In genomic region chr2:119517433-119517832, GRCh38 we compare ENCODE assay signal across 10 cellular contexts. TPM values are rescaled to one million over a fixed set of nuclear protein-coding genes. Genes with fewer than 3 reads are reported as not detected.
A peak's percentile ranks its signal among the peaks of the same experiment; 100 is the strongest.
DNase-seq lines count a peak whose midpoint lies in the region; ATAC-seq and TF ChIP-seq lines count a peak whose summit lies in the region.
"Had no signal": no experiment of that assay in that cellular context is flagged by ENCODE, and none has a peak within 500 bp of the region (broad histone marks: within the 10 kb centered on the region; RNA-seq: fewer than 3 reads in every experiment).

No MANE protein-coding gene starts in this region.

- H3K4me2 ChIP-seq in SK-N-SH (no peak overlapping the region), mammary epithelial cell (ENCODE audit: insufficient read depth, low read depth, low read length) (no peak overlapping the region)

- H3K27ac Mint-ChIP-seq in type B pancreatic cell, result no peak overlapping the region
- H3K27ac Mint-ChIP-seq: CD8-positive, alpha-beta memory T cell; dendritic cell treated with granulocyte-macrophage colony-stimulating factor and Interleukin-4, amounts not matched to agents 40 ng/mL and 50 ng/mL, for 4 days had no signal

- TF ChIP-seq RAD21 in SK-N-SH (IDR thresholded peaks at IDR 0.05; ENCODE audit: low read length), result peak; percentile 54

- CTCF ChIA-PET in SK-N-SH (lab: Yijun Ruan, JAX), result interaction anchor here (0.6 to 2.0 kb wide), 16 partner anchors 12 to 139 kb away, joined by 3 to 5 read pairs (median 3); partner anchors contain the start of gene TMEM37
- CTCF ChIA-PET in mammary epithelial cell (lab: Charles Lee; ENCODE audit: low non-redundant PET), result interaction anchor here (0.6 kb wide), 1 partner anchor 61 kb away, joined by 3 read pairs; no protein-coding TSS in a partner anchor

- H3K27me3 Mint-ChIP-seq in type B pancreatic cell, result peaks cover 47% of the 10 kb centered on the region

- WGBS in SK-N-SH (ENCODE audit: low lambda C conversion rate), result 33% methylated on average over 7 of the region's 7 CpGs
- WGBS in mammary epithelial cell (ENCODE audit: low coverage, missing lambda C conversion rate), result 15% methylated on average over 7 of the region's 7 CpGs

- H3K4me1 Mint-ChIP-seq in type B pancreatic cell (ENCODE audit: unreplicated experiment), result peaks cover 4% of the 10 kb centered on the region
- H3K4me1 Mint-ChIP-seq: CD8-positive, alpha-beta memory T cell had no signal

- POLR2A ChIA-PET in SK-N-SH (lab: Yijun Ruan, JAX), result no interaction called here

- dilution Hi-C loops in mammary epithelial cell (cut with HindIII; ENCODE audit: low sequenced_read_pairs), result no loop called here

- H2AFZ ChIP-seq in SK-N-SH (ENCODE audit: low read depth), result no peak overlapping the region
- no peak overlapping the region for H2AFZ ChIP-seq in mammary epithelial cell (ENCODE audit: low read depth, low read length)

- peak; percentile 3 for DNase-seq in NCI-H2227 (lab: John Stamatoyannopoulos, UW; ENCODE audit: unreplicated experiment)
- DNase-seq in NCI-H2227 treated with DMSO at 0.1 percent for 48 hours (lab: John Stamatoyannopoulos, UW), result no peak
- DNase-seq in KBM-7, result peak; percentile 80
- peak; percentile 64 for DNase-seq in SK-N-SH
- DNase-seq in mammary epithelial cell, result peak; percentile 27
- DNase-seq in lower lobe of right lung, result peak; percentile 86
- DNase-seq in type B pancreatic cell (ENCODE audit: extremely low spot score, unreplicated experiment), result no peak

- no peak overlapping the region for H3K9ac ChIP-seq in SK-N-SH
- H3K9ac ChIP-seq in mammary epithelial cell (ENCODE audit: insufficient read depth, low read length), result no peak overlapping the region

- H3K27me3 ChIP-seq in SK-N-SH (ENCODE audit: insufficient read depth) (peaks cover 9% of the 10 kb centered on the region; the same call in 1 of the 2 replicates), mammary epithelial cell (ENCODE audit: insufficient read depth, low read length) (peaks cover 4% of the 10 kb centered on the region), lower lobe of right lung (ENCODE audit: low read depth) (peaks cover 4% of the 10 kb centered on the region)

- H3K36me3 Mint-ChIP-seq in type B pancreatic cell, result peaks cover 4% of the 10 kb centered on the region
- H3K36me3 Mint-ChIP-seq: CD8-positive, alpha-beta memory T cell had no signal

- no peaks in the 10 kb centered on the region for H4K20me1 ChIP-seq in SK-N-SH (ENCODE audit: insufficient read depth)
- no peaks in the 10 kb centered on the region for H4K20me1 ChIP-seq in mammary epithelial cell (ENCODE audit: insufficient read depth, low read length)

- H3K36me3 ChIP-seq in SK-N-SH (replicated peaks in 1 of 2; ENCODE audit: control insufficient read depth in 1 of 2, insufficient read depth in 2 of 2, low read length in 1 of 2) (no peaks in the 10 kb centered on the region), mammary epithelial cell (ENCODE audit: insufficient read depth, low read length) (no peaks in the 10 kb centered on the region), lower lobe of right lung (no peaks in the 10 kb centered on the region)

- H3K4me1 ChIP-seq in SK-N-SH (ENCODE audit: control insufficient read depth in 1 of 2, insufficient read depth in 2 of 2, low read depth in 1 of 2, low read length in 1 of 2), result no peaks in the 10 kb centered on the region
- H3K4me1 ChIP-seq in mammary epithelial cell (ENCODE audit: insufficient read depth, low read length), result no peaks in the 10 kb centered on the region
- no peaks in the 10 kb centered on the region for H3K4me1 ChIP-seq in lower lobe of right lung

- H3K9me2 ChIP-seq in SK-N-SH, result no peaks in the 10 kb centered on the region

- H3K9me3 Mint-ChIP-seq in type B pancreatic cell, result peaks cover 14% of the 10 kb centered on the region
- H3K9me3 Mint-ChIP-seq: dendritic cell treated with granulocyte-macrophage colony-stimulating factor and Interleukin-4, amounts not matched to agents 40 ng/mL and 50 ng/mL, for 4 days had no signal

- no peak overlapping the region for H3K4me3 Mint-ChIP-seq in type B pancreatic cell
- H3K4me3 Mint-ChIP-seq: CD8-positive, alpha-beta memory T cell; dendritic cell treated with granulocyte-macrophage colony-stimulating factor and Interleukin-4, amounts not matched to agents 40 ng/mL and 50 ng/mL, for 4 days had no signal

- TF ChIP-seq CTCF in SK-N-SH (IDR thresholded peaks at IDR 0.05) (peak; percentile 66), mammary epithelial cell (conservative IDR thresholded peaks at IDR 0.05 in 1 of 2, IDR thresholded peaks at IDR 0.05 in 1 of 2; ENCODE audit: extremely low read depth in 1 of 2, insufficient read depth in 1 of 2, low read depth in 1 of 2, low read length in 2 of 2) (peak; percentile 62 to 82), lower lobe of right lung (IDR thresholded peaks at IDR 0.05) (peak; percentile 71), type B pancreatic cell (conservative IDR thresholded peaks at IDR 0.05) (peak; percentile 77)

- BruUV-seq in mammary epithelial cell (replicated peaks; lab: Mats Ljungman, UMichigan), result no TSS peak

- in situ Hi-C loops in KBM-7 (cut with MboI; ENCODE audit: low pct_unique_long_range_greater_than_20kb, low sequenced_read_pairs), result no loop called here
- in situ Hi-C loops in mammary epithelial cell (cut with MboI; ENCODE audit: low sequenced_read_pairs in 2 of 2), result no loop called here

- H3K9me3 ChIP-seq in SK-N-SH, result no peaks in the 10 kb centered on the region
- H3K9me3 ChIP-seq in mammary epithelial cell (replicated peaks; ENCODE audit: insufficient read depth, low read length), result no peaks in the 10 kb centered on the region
- H3K9me3 ChIP-seq in lower lobe of right lung, result no peaks in the 10 kb centered on the region

- ATAC-seq in GM21737 (IDR thresholded peaks at IDR 0.05; ENCODE audit: unreplicated experiment), result peak; percentile 76
- peak; percentile 91 to 93 for ATAC-seq in lower lobe of right lung

- no peaks in the 10 kb centered on the region for H3F3A ChIP-seq in SK-N-SH (replicated peaks; ENCODE audit: insufficient read depth)

- H3K27ac ChIP-seq in SK-N-SH (ENCODE audit: low read depth in 2 of 2, low read length in 1 of 2) (no peak overlapping the region), mammary epithelial cell (ENCODE audit: insufficient read depth, low read depth, low read length) (no peak overlapping the region), lower lobe of right lung (no peak overlapping the region)

- TF ChIP-seq EP300 in SK-N-SH (IDR thresholded peaks at IDR 0.05; ENCODE audit: borderline replicate concordance in 1 of 2, low read depth in 1 of 2, low read length in 1 of 2), result no peak

- H3K4me3 ChIP-seq in SK-N-SH (ENCODE audit: low read depth in 2 of 2, low read length in 1 of 2) (no peak overlapping the region; a peak in 1 of 4 replicates), mammary epithelial cell (replicated peaks in 1 of 3; ENCODE audit: insufficient read depth in 1 of 3, low read depth in 2 of 3, low read length in 3 of 3) (no peak overlapping the region), lower lobe of right lung (no peak overlapping the region)

- intact Hi-C loops in mammary epithelial cell (cut with micrococcal nuclease), result loop anchor here (1.0 kb wide), 2 partner anchors 143 to 658 kb away; no protein-coding TSS in a partner anchor
- intact Hi-C loops in lower lobe of right lung (cut with DNase I), result no loop called here

- no peaks in the 10 kb centered on the region for H3K79me2 ChIP-seq in SK-N-SH (ENCODE audit: insufficient read depth)
- H3K79me2 ChIP-seq in mammary epithelial cell (ENCODE audit: insufficient read depth, low read length), result no peaks in the 10 kb centered on the region

TF ChIP-seq in SK-N-SH, 30 proteins besides CTCF, POLR2A, EP300 and RAD21:
- TF ChIP-seq SMC3 (IDR thresholded peaks at IDR 0.05; ENCODE audit: low read depth, low read length) (peak; percentile 55), RCOR1 (IDR thresholded peaks at IDR 0.05; ENCODE audit: low read length) (no peak)

RNA-seq across cellular contexts. Expression of gene SCTR, which starts 6.8 kb away (rescaled TPM):
- polyA plus RNA-seq in SK-N-SH (2012; rRNA removed) (not detected in 2 replicates), mammary epithelial cell (not detected)
- polyA plus RNA-seq in SK-N-SH (2012; cell fraction: cytosol; rRNA removed), result not detected in 2 replicates
- not detected in 2 replicates for polyA plus RNA-seq in SK-N-SH (2012; cell fraction: nucleus; rRNA removed)
- total RNA-seq in mammary epithelial cell (not detected), lower lobe of right lung (13.2 TPM), type B pancreatic cell (ENCODE audit: low replicate concordance) (1.9 and 2.4 TPM in 2 replicates)
- not detected for polyA minus RNA-seq in mammary epithelial cell
- total RNA-seq: CD8-positive, alpha-beta memory T cell had no signal
- polyA plus RNA-seq: CD8-positive, alpha-beta memory T cell had no signal

RNA-seq across cellular contexts. Expression of gene CFAP221, which starts 26.8 kb away (rescaled TPM):
- polyA plus RNA-seq in SK-N-SH (2012; rRNA removed) (0.12 and 0.15 TPM in 2 replicates), mammary epithelial cell (not detected)
- polyA plus RNA-seq in SK-N-SH (2012; cell fraction: cytosol; rRNA removed), result 0.05 and 0.28 TPM in 2 replicates
- polyA plus RNA-seq in SK-N-SH (2012; cell fraction: nucleus; rRNA removed), result 0.05 and 0.11 TPM in 2 replicates
- total RNA-seq in mammary epithelial cell (not detected), lower lobe of right lung (33.9 TPM), type B pancreatic cell (ENCODE audit: low replicate concordance) (1.6 and 4.8 TPM in 2 replicates)
- polyA minus RNA-seq in mammary epithelial cell, result not detected
- total RNA-seq: CD8-positive, alpha-beta memory T cell had no signal
- polyA plus RNA-seq: CD8-positive, alpha-beta memory T cell had no signal

Comparison
In these comparisons a context has a peak if more than half of its experiments do, and no peak if none do; other contexts are left out.
1. DNase-seq: peak in NCI-H2227 (single experiment), KBM-7 (single experiment), SK-N-SH (single experiment), mammary epithelial cell (single experiment) and lower lobe of right lung (single experiment); none in NCI-H2227 treated with DMSO at 0.1 percent for 48 hours (single experiment) and type B pancreatic cell (single experiment).
2. Peak in every context shown above with its lines, with median percentiles within 50 percentile points of each other: CTCF ChIP-seq.